ENCODE assay signal across 14 cellular contexts in the genomic region with DNA sequence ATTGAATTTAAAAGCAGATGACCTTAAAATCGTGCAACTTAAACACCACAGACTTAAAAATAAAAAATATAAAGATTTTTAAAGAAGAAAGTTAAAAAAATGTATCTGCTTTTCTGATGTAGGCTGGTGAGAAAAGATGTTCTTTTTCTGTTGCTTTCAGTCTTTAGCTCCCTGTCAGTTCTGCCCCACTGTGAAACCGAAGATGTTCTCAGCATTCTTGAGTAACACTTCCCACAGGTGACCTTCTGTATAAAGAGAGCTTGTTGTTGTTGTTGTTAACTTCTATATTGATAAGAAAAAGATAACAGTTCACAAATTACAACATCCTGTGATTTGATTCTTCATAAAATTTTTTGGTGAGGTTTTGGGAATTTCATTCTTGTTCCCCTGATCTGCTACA.
A peak's percentile ranks its signal among the peaks of the same experiment; 100 is the strongest.
DNase-seq lines count a peak whose midpoint lies in the region; ATAC-seq, FAIRE-seq and TF ChIP-seq lines count a peak whose summit lies in the region.
"Had no signal": no experiment of that assay in that cellular context is flagged by ENCODE, and none has a peak within 500 bp of the region (broad histone marks: within the 10 kb centered on the region; RNA-seq: fewer than 3 reads in every experiment).

No MANE protein-coding gene starts in this region.

- POLR2A ChIA-PET in activated naive CD8-positive, alpha-beta T cell treated with anti-CD3 and anti-CD28 coated beads, Interleukin-2, amount 10 ng/mL, durations not matched to agents 7 days and 5 days (lab: Charles Lee): interaction anchor here (1.2 to 1.8 kb wide), 2 partner anchors 37 to 40 kb away, joined by 5 to 7 read pairs; no protein-coding TSS in a partner anchor

- no peak for FAIRE-seq in kidney (lab: Jason Lieb, UNC)

- peaks cover 5% of the 10 kb centered on the region for H3K36me3 Mint-ChIP-seq in activated naive CD8-positive, alpha-beta T cell treated with anti-CD3 and anti-CD28 coated beads, Interleukin-2, amount 10 ng/mL, durations not matched to agents 7 days and 5 days

- in situ Hi-C loops in transverse colon (cut with MboI; ENCODE audit: low pct_ligation_motif_present in 1 of 4, low pct_unique_long_range_greater_than_20kb in 1 of 4, low sequenced_read_pairs in 3 of 4): no loop called here

- peak; percentile 34 for DNase-seq in stimulated activated CD4-positive, alpha-beta T cell treated with anti-CD3 and anti-CD28 coated beads, Interleukin-4, amount 100 ng/mL, for 24 hours
- no peak for DNase-seq in stimulated activated CD4-positive, alpha-beta T cell treated with anti-CD3 and anti-CD28 coated beads, Interleukin-12 subunit alpha, Interleukin-12 subunit beta, amount 100 ng/mL, for 4 hours
- DNase-seq in activated naive CD8-positive, alpha-beta T cell treated with anti-CD3 and anti-CD28 coated beads, Interleukin-2, amount 10 ng/mL, durations not matched to agents 7 days and 5 days: no peak
- DNase-seq in transverse colon: no peak
- DNase-seq in kidney: no peak
- DNase-seq in HuH-7.5 (ENCODE audit: low spot score): no peak
- no peak for DNase-seq in GM03348 (ENCODE audit: low spot score)
- DNase-seq: effector CD8-positive, alpha-beta T cell; left cardiac atrium; MG63; NCI-H345; SHP77 had no signal

- no peak for TF ChIP-seq EP300 in transverse colon (IDR thresholded peaks at IDR 0.05; ENCODE audit: low read depth)

- H3K4me1 Mint-ChIP-seq in activated naive CD8-positive, alpha-beta T cell treated with anti-CD3 and anti-CD28 coated beads, Interleukin-2, amount 10 ng/mL, durations not matched to agents 7 days and 5 days: peaks cover 57% of the 10 kb centered on the region

- H3K27me3 Mint-ChIP-seq in activated naive CD8-positive, alpha-beta T cell treated with anti-CD3 and anti-CD28 coated beads, Interleukin-2, amount 10 ng/mL, durations not matched to agents 7 days and 5 days: no peaks in the 10 kb centered on the region

- TF ChIP-seq CTCF in transverse colon (IDR thresholded peaks at IDR 0.05): no peak
- no peak for TF ChIP-seq CTCF in kidney (IDR thresholded peaks at IDR 0.05; ENCODE audit: borderline replicate concordance, extremely low read depth, insufficient read depth)

- peak overlapping the region; percentile 82 for H3K4me3 Mint-ChIP-seq in activated naive CD8-positive, alpha-beta T cell treated with anti-CD3 and anti-CD28 coated beads, Interleukin-2, amount 10 ng/mL, durations not matched to agents 7 days and 5 days
- H3K4me3 Mint-ChIP-seq: neural crest cell had no signal

- peak; percentile 30 for ATAC-seq in HG03354 (IDR thresholded peaks at IDR 0.05; ENCODE audit: poor library complexity, severe bottlenecking, unreplicated experiment)
- ATAC-seq in activated naive CD8-positive, alpha-beta T cell treated with anti-CD3 and anti-CD28 coated beads, Interleukin-2, amount 10 ng/mL, durations not matched to agents 7 days and 5 days (ENCODE audit: low read depth): no peak
- ATAC-seq: left cardiac atrium had no signal

- H3K27me3 ChIP-seq in transverse colon: no peaks in the 10 kb centered on the region
- H3K27me3 ChIP-seq: MG63 had no signal

- H3K4me3 ChIP-seq in transverse colon (no peak overlapping the region), kidney (ENCODE audit: low read length in 2 of 2) (no peak overlapping the region)
- H3K4me3 ChIP-seq: MG63 had no signal

- H3K36me3 ChIP-seq in transverse colon (no peaks in the 10 kb centered on the region), kidney (ENCODE audit: control insufficient read depth in 1 of 2, insufficient read depth in 2 of 2, low read length in 2 of 2) (no peaks in the 10 kb centered on the region)
- H3K36me3 ChIP-seq: MG63 had no signal

- H3K27ac ChIP-seq in transverse colon (peak overlapping the region; percentile 47 to 78 (median 74)), kidney (ENCODE audit: low read depth in 2 of 2, low read length in 2 of 2) (no peak overlapping the region)

- no peaks in the 10 kb centered on the region for H3K9me3 Mint-ChIP-seq in activated naive CD8-positive, alpha-beta T cell treated with anti-CD3 and anti-CD28 coated beads, Interleukin-2, amount 10 ng/mL, durations not matched to agents 7 days and 5 days
- H3K9me3 Mint-ChIP-seq: neural crest cell had no signal

- H3K9me3 ChIP-seq in transverse colon (no peaks in the 10 kb centered on the region), kidney (ENCODE audit: control insufficient read depth in 1 of 2, low read length in 2 of 2) (no peaks in the 10 kb centered on the region)
- H3K9me3 ChIP-seq: MG63 had no signal

- no peak for TF ChIP-seq POLR2A in transverse colon (IDR thresholded peaks at IDR 0.05)

- WGBS in transverse colon (ENCODE audit: low coverage in 1 of 2), 2 donors: 63 to 76% methylated on average over 2 of the region's 2 CpGs

- H3K4me1 ChIP-seq in transverse colon (peaks cover 13 to 41% (median 30%) of the 10 kb centered on the region in 4 donors), kidney (ENCODE audit: control insufficient read depth in 1 of 2, insufficient read depth in 1 of 2, low read depth in 1 of 2, low read length in 2 of 2) (peaks cover 0 to 2% of the 10 kb centered on the region in 2 donors)

- no peak overlapping the region for H3K9ac ChIP-seq in kidney (ENCODE audit: low read length in 2 of 2)

- H3K27ac Mint-ChIP-seq in activated naive CD8-positive, alpha-beta T cell treated with anti-CD3 and anti-CD28 coated beads, Interleukin-2, amount 10 ng/mL, durations not matched to agents 7 days and 5 days: peak overlapping the region; percentile 97

- intact Hi-C loops in transverse colon (cut with DNase I; ENCODE audit: low total_unique reads) (no loop called here), kidney (cut with DNase I) (no loop called here)

Comparison
In these comparisons a context has a peak if more than half of its experiments do, and no peak if none do; other contexts are left out.
1. H3K27ac ChIP-seq: peak in transverse colon (4 of 4); none in kidney (0 of 2).